1 cellular context compared by ENCODE assay signal in genomic region chr3:49469037-49469875, GRCh38.
TF ChIP-seq lines count a peak whose summit lies in the region.

No MANE protein-coding gene starts in this region.

TF ChIP-seq in IMR-90, 13 proteins besides CTCF, POLR2A, EP300 and RAD21:
- 0 out of 2 replicates have a peak, but pooled peaks have one; percentile 27 for TF ChIP-seq MXI1 (IDR thresholded peaks at IDR 0.05; ENCODE audit: borderline replicate concordance, low read depth, low read length)
- TF ChIP-seq BHLHE40 (IDR thresholded peaks at IDR 0.05; ENCODE audit: low read depth, low read length), result 0 out of 2 replicates have a peak, but pooled peaks have one; percentile 11
- TF ChIP-seq RFX5 (IDR thresholded peaks at IDR 0.05; ENCODE audit: low read depth, low read length), result no peak
